In genomic region chr13:65461590-65461989, GRCh38 we compare ENCODE assay signal across 18 cellular contexts.
DNase-seq lines count a peak whose midpoint lies in the region; TF ChIP-seq lines count a peak whose summit lies in the region.
"Had no signal": no experiment of that assay in that cellular context is flagged by ENCODE, and none has a peak within 500 bp of the region (broad histone marks: within the 10 kb centered on the region; RNA-seq: fewer than 3 reads in every experiment).

No MANE protein-coding gene starts in this region.

- no peak overlapping the region for H4K91ac ChIP-seq in neuronal stem cell (ENCODE audit: low read depth, low read length, poor library complexity)

- no peak overlapping the region for H3K18ac ChIP-seq in neuronal stem cell (ENCODE audit: low read length)

- POLR2A ChIA-PET in AG04450 (lab: Yijun Ruan, JAX), result no interaction called here

- no peak overlapping the region for H2BK120ac ChIP-seq in neuronal stem cell (ENCODE audit: low read depth, low read length)

- no peaks in the 10 kb centered on the region for H3K9me3 ChIP-seq in AG04450 (ENCODE audit: control insufficient read depth, insufficient read depth, low read length)
- no peaks in the 10 kb centered on the region for H3K9me3 ChIP-seq in neuronal stem cell (replicated peaks in 1 of 2; ENCODE audit: control insufficient read depth in 2 of 2, insufficient read depth in 1 of 2, low read depth in 1 of 2, low read length in 2 of 2)
- H3K9me3 ChIP-seq: A549, pancreas, transverse colon had no signal

- H3K9ac ChIP-seq in neuronal stem cell (ENCODE audit: low read depth, low read length, poor library complexity), result no peak overlapping the region

- H3K4ac ChIP-seq in neuronal stem cell (ENCODE audit: low read length), result no peak overlapping the region

- no peak overlapping the region for H3K14ac ChIP-seq in neuronal stem cell (ENCODE audit: low read length)

- WGBS in neuronal stem cell (ENCODE audit: extremely low coverage in 2 of 2, insufficient read length in 2 of 2, insufficient replicate concordance in 1 of 2), 2 donors, result no CpG with 5 or more reads among the region's 6 CpGs

- H3K23ac ChIP-seq in neuronal stem cell (ENCODE audit: low read depth, low read length, poor library complexity), result no peak overlapping the region

- H2AFZ ChIP-seq in neuronal stem cell (ENCODE audit: low read length), result no peak overlapping the region

- H2BK15ac ChIP-seq in neuronal stem cell (ENCODE audit: low read length), result no peak overlapping the region

- in situ Hi-C loops in astrocyte of the spinal cord (cut with HindIII; ENCODE audit: low sequenced_read_pairs), result no loop called here

- no peak overlapping the region for H2BK12ac ChIP-seq in neuronal stem cell (ENCODE audit: low read length)

- CTCF ChIA-PET in AG04450 (lab: Charles Lee), result no interaction called here

- H3K4me3 ChIP-seq in AG04450 (ENCODE audit: low read depth, low read length) (no peak overlapping the region), astrocyte of the spinal cord (ENCODE audit: low read depth, low read length) (no peak overlapping the region), neuronal stem cell (ENCODE audit: low read length in 2 of 2) (no peak overlapping the region)
- H3K4me3 ChIP-seq: A549, pancreas, transverse colon had no signal

- H3K4me2 ChIP-seq in neuronal stem cell (ENCODE audit: insufficient read depth, low read length, poor library complexity, severe bottlenecking), result no peak overlapping the region
- H3K4me2 ChIP-seq: A549 had no signal

- H3K4me1 ChIP-seq in neuronal stem cell (ENCODE audit: control insufficient read depth in 2 of 2, insufficient read depth in 1 of 2, low read depth in 1 of 2, low read length in 2 of 2), result no peaks in the 10 kb centered on the region
- H3K4me1 ChIP-seq: A549, pancreas, transverse colon had no signal

- H3K27ac ChIP-seq in AG04450 (ENCODE audit: low read depth, low read length), result no peak overlapping the region
- H3K27ac ChIP-seq in neuronal stem cell (replicated peaks; ENCODE audit: low read length), result no peak overlapping the region
- H3K27ac ChIP-seq: A549, pancreas, transverse colon had no signal

- H4K8ac ChIP-seq in neuronal stem cell (ENCODE audit: low read depth, low read length), result no peak overlapping the region

- TF ChIP-seq CTCF in AG04450 (IDR thresholded peaks at IDR 0.05; ENCODE audit: low read depth, low read length) (no peak), astrocyte of the spinal cord (IDR thresholded peaks at IDR 0.05; ENCODE audit: low read depth, low read length) (no peak)

- H3K79me1 ChIP-seq in neuronal stem cell (ENCODE audit: low read depth, low read length), result no peaks in the 10 kb centered on the region

- H3K36me3 ChIP-seq in neuronal stem cell (replicated peaks in 1 of 2; ENCODE audit: control insufficient read depth in 2 of 2, insufficient read depth in 2 of 2, low read length in 2 of 2), result no peaks in the 10 kb centered on the region
- H3K36me3 ChIP-seq: pancreas, transverse colon had no signal

- DNase-seq in AG04450 (ENCODE audit: low read depth, low spot score), result peak; percentile 24
- peak; percentile 58 for DNase-seq in LHCN-M2 (ENCODE audit: low read depth)
- peak; percentile 47 for DNase-seq in astrocyte of the spinal cord (ENCODE audit: low read depth, low spot score)
- peak; percentile 79 for DNase-seq in islet precursor cell
- DNase-seq in NOMO-1 treated with dmso at 0.1 percent for 144 hours (lab: John Stamatoyannopoulos, UW; ENCODE audit: unreplicated experiment), result no peak
- DNase-seq in neuronal stem cell (ENCODE audit: low spot score), result no peak
- DNase-seq in NCI-H524 (lab: John Stamatoyannopoulos, UW), result no peak
- DNase-seq in NCI-H345 treated with DMSO at 0.1 percent for 48 hours (lab: John Stamatoyannopoulos, UW; ENCODE audit: unreplicated experiment), result no peak
- DNase-seq: activated CD4-positive, alpha-beta T cell treated with anti-CD3 and anti-CD28 coated beads, Interleukin-2, amount 10 ng/mL, durations not matched to agents 24 days and 14 days; activated naive CD4-positive, alpha-beta T cell treated with anti-CD3 and anti-CD28 coated beads for 36 hours; activated T-cell treated with anti-CD3 and anti-CD28 coated beads for 4 hours; NCI-H1105 treated with DMSO at 0.1 percent for 48 hours; pancreas; SIG-M5; small intestine; T-helper 9 cell; transverse colon had no signal

- H2BK5ac ChIP-seq in neuronal stem cell (ENCODE audit: low read length), result no peak overlapping the region

- H3K27me3 ChIP-seq in AG04450 (ENCODE audit: control insufficient read depth, insufficient read depth, low read length) (no peaks in the 10 kb centered on the region), neuronal stem cell (ENCODE audit: control insufficient read depth in 3 of 3, insufficient read depth in 3 of 3, low read depth in 1 of 3, low read length in 3 of 3) (no peaks in the 10 kb centered on the region)
- H3K27me3 ChIP-seq: pancreas, transverse colon had no signal

- no peak overlapping the region for H2AK5ac ChIP-seq in neuronal stem cell (ENCODE audit: low read depth, low read length)

Comparison
In these comparisons a context has a peak if more than half of its experiments do, and no peak if none do; other contexts are left out.
1. DNase-seq: peak in AG04450 (single experiment), LHCN-M2 (single experiment), astrocyte of the spinal cord (single experiment) and islet precursor cell (single experiment); none in NOMO-1 treated with dmso at 0.1 percent for 144 hours (single experiment), neuronal stem cell (single experiment), NCI-H524 (0 of 2) and NCI-H345 treated with DMSO at 0.1 percent for 48 hours (single experiment).